ENCODE assay signal across 21 cellular contexts in genomic region chr3:131393868-131394267, GRCh38. TPM values are rescaled to one million over a fixed set of nuclear protein-coding genes. Genes with fewer than 3 reads are reported as not detected.
DNase-seq lines count a peak whose midpoint lies in the region; ATAC-seq lines count a peak whose summit lies in the region.
"Had no signal": no experiment of that assay in that cellular context is flagged by ENCODE, and none has a peak within 500 bp of the region (broad histone marks: within the 10 kb centered on the region; RNA-seq: fewer than 3 reads in every experiment).

No MANE protein-coding gene starts in this region.

- H3K36me3 ChIP-seq in GM23248 (ENCODE audit: low read depth) = no peaks in the 10 kb centered on the region
- H3K36me3 ChIP-seq: BLaER1, MG63 had no signal

- no peaks in the 10 kb centered on the region for H3K9me2 ChIP-seq in GM23248 (ENCODE audit: insufficient read depth)

- peaks cover 3% of the 10 kb centered on the region; the same call in 1 of the 2 replicates for H3K4me1 ChIP-seq in GM23248 (ENCODE audit: insufficient read depth)
- H3K4me1 ChIP-seq: BLaER1 had no signal

- peak; percentile 52 for DNase-seq in EH (ENCODE audit: low read depth)
- peak; percentile 35 for DNase-seq in GM23248
- peak; percentile 7 for DNase-seq in RKO (ENCODE audit: low spot score)
- DNase-seq in renal cortical epithelial cell (ENCODE audit: low read depth) = peak; percentile 9
- DNase-seq in OCI-M1 (lab: John Stamatoyannopoulos, UW) = no peak
- no peak for DNase-seq in activated CD4-positive, alpha-beta T cell treated with anti-CD3 and anti-CD28 coated beads for 48 hours
- DNase-seq: ACHN; CD4-positive, alpha-beta T cell; COR-L47; GDM1; Kasumi-1; MG63; NCI-H1417; NCI-H187; NCI-H2227 treated with DMSO at 0.1 percent for 48 hours; NCI-H510A; NCI-H774 had no signal

- no peak overlapping the region for H3K4me2 ChIP-seq in GM23248 (ENCODE audit: unreplicated experiment)
- H3K4me2 ChIP-seq: BLaER1 had no signal

- no peak overlapping the region for H3K27ac ChIP-seq in GM23248
- H3K27ac ChIP-seq: BLaER1 had no signal

- no peak overlapping the region for H3K4me3 ChIP-seq in GM23248
- H3K4me3 ChIP-seq: BLaER1, MG63 had no signal

- no peak overlapping the region for H2AFZ ChIP-seq in GM23248

- H3F3A ChIP-seq in GM23248 (ENCODE audit: insufficient read depth) = no peaks in the 10 kb centered on the region

- no peak overlapping the region for H3K9ac ChIP-seq in GM23248
- H3K9ac ChIP-seq: BLaER1 had no signal

- H3K79me2 ChIP-seq in GM23248 (ENCODE audit: insufficient read depth) = no peaks in the 10 kb centered on the region

- ATAC-seq in HG02884 (IDR thresholded peaks at IDR 0.05; ENCODE audit: unreplicated experiment) = no peak
- ATAC-seq: HCT116, Right ventricle myocardium inferior had no signal

- no peaks in the 10 kb centered on the region for H4K20me1 ChIP-seq in GM23248 (ENCODE audit: insufficient read depth)
- H4K20me1 ChIP-seq: BLaER1 had no signal

- WGBS in GM23248 (ENCODE audit: low coverage in 1 of 2, low lambda C conversion rate in 2 of 2, missing lambda C conversion rate in 2 of 2), 2 experiments = 54% methylated on average over 4 of the region's 4 CpGs

- in situ Hi-C loops in GM23248 (cut with MboI) = no loop called here

- no peaks in the 10 kb centered on the region for H3K27me3 ChIP-seq in GM23248 (replicated peaks; ENCODE audit: insufficient read depth)
- H3K27me3 ChIP-seq: BLaER1, MG63 had no signal

- no peaks in the 10 kb centered on the region for H3K9me3 ChIP-seq in GM23248 (ENCODE audit: low read depth)
- H3K9me3 ChIP-seq: BLaER1, MG63 had no signal

RNA-seq across cellular contexts. Expression of gene NUDT16, which starts 12.3 kb away (rescaled TPM):
- 10.5 and 14.4 TPM in 2 replicates for total RNA-seq in GM23248 (2014; rRNA removed; shearing (Covaris generic))
- 11.7 TPM in 2 replicates for polyA plus RNA-seq in GM23248 (2016; fragmentation: Nextera tagmentation; extraction: Ambion mirVana)
- total RNA-seq in renal cortical epithelial cell = 8.7 and 15.2 TPM in 2 replicates

Comparison
In these comparisons a context has a peak if more than half of its experiments do, and no peak if none do; other contexts are left out.
1. DNase-seq: peak in EH (single experiment), GM23248 (single experiment), RKO (single experiment) and renal cortical epithelial cell (single experiment); none in OCI-M1 (single experiment) and activated CD4-positive, alpha-beta T cell treated with anti-CD3 and anti-CD28 coated beads for 48 hours (single experiment).